In genomic region chr14:76870146-76870545, GRCh38 we compare ENCODE assay signal across 12 cellular contexts. TPM values are rescaled to one million over a fixed set of nuclear protein-coding genes. Genes with fewer than 3 reads are reported as not detected.
DNase-seq lines count a peak whose midpoint lies in the region; ATAC-seq and TF ChIP-seq lines count a peak whose summit lies in the region.
"Had no signal": no experiment of that assay in that cellular context is flagged by ENCODE, and none has a peak within 500 bp of the region (broad histone marks: within the 10 kb centered on the region; RNA-seq: fewer than 3 reads in every experiment).

No MANE protein-coding gene starts in this region.

- H3K27ac ChIP-seq in GM23338 (ENCODE audit: low read depth): no peak overlapping the region
- H3K27ac ChIP-seq in RWPE2 (ENCODE audit: poor library complexity, severe bottlenecking): no peak overlapping the region
- no peak overlapping the region for H3K27ac ChIP-seq in left lung
- H3K27ac ChIP-seq: esophagus muscularis mucosa, lower lobe of right lung had no signal

- no peak overlapping the region for H2AFZ ChIP-seq in GM23338

- peak; percentile 34 for DNase-seq in COLO668 (lab: John Stamatoyannopoulos, UW; ENCODE audit: unreplicated experiment)
- peak; percentile 61 for DNase-seq in GM23338 (ENCODE audit: low spot score)
- no peak for DNase-seq in RWPE2 (ENCODE audit: low spot score)
- DNase-seq in iPS-NIHi7 (ENCODE audit: extremely low spot score): peak; percentile 45
- DNase-seq in effector memory CD8-positive, alpha-beta T cell: no peak
- no peak for DNase-seq in left lung
- DNase-seq in left ventricle myocardium superior: no peak
- DNase-seq in activated T-helper 1 cell treated with anti-CD3 and anti-CD28 coated beads, Interleukin-12 subunit alpha, Interleukin-12 subunit beta, Interleukin-2, Interleukin-4 antibody, amounts not matched to agents 30 ng/mL and 10 ng/mL and 1 ng/mL, durations not matched to agents 14 hours and 24 hours and 36 hours (ENCODE audit: low spot score): no peak
- DNase-seq: lower lobe of right lung; NCI-H446 treated with DMSO at 0.1 percent for 48 hours; stimulated activated naive CD4-positive, alpha-beta T cell treated with Interleukin-2 at 50 U/mL for 16 hours had no signal

- H3K27me3 ChIP-seq in GM23338 (ENCODE audit: insufficient read depth): no peaks in the 10 kb centered on the region
- H3K27me3 ChIP-seq in RWPE2 (ENCODE audit: insufficient read depth, poor library complexity, severe bottlenecking): no peaks in the 10 kb centered on the region
- no peaks in the 10 kb centered on the region for H3K27me3 ChIP-seq in left lung

- H3K36me3 Mint-ChIP-seq in GM23338 (ENCODE audit: low read depth): no peaks in the 10 kb centered on the region
- no peaks in the 10 kb centered on the region for H3K36me3 Mint-ChIP-seq in effector memory CD8-positive, alpha-beta T cell (ENCODE audit: insufficient read depth)
- no peaks in the 10 kb centered on the region for H3K36me3 Mint-ChIP-seq in activated T-helper 1 cell treated with anti-CD3 and anti-CD28 coated beads, Interleukin-12 subunit alpha, Interleukin-12 subunit beta, Interleukin-2, Interleukin-4 antibody, amounts not matched to agents 30 ng/mL and 10 ng/mL and 1 ng/mL, durations not matched to agents 14 hours and 24 hours and 36 hours (ENCODE audit: low read depth)

- H3K4me2 ChIP-seq in GM23338: no peak overlapping the region

- H4K20me1 ChIP-seq in GM23338 (replicated peaks; ENCODE audit: insufficient read depth): no peaks in the 10 kb centered on the region

- TF ChIP-seq CTCF in GM23338 (conservative IDR thresholded peaks at IDR 0.05; ENCODE audit: low read depth in 2 of 2) (peak; percentile 55 to 65), RWPE2 (IDR thresholded peaks at IDR 0.05; ENCODE audit: poor library complexity, severe bottlenecking) (peak; percentile 22), left lung (IDR thresholded peaks at IDR 0.05) (no peak)

- no peak overlapping the region for H3K4me3 Mint-ChIP-seq in GM23338
- no peak overlapping the region for H3K4me3 Mint-ChIP-seq in effector memory CD8-positive, alpha-beta T cell
- no peak overlapping the region for H3K4me3 Mint-ChIP-seq in activated T-helper 1 cell treated with anti-CD3 and anti-CD28 coated beads, Interleukin-12 subunit alpha, Interleukin-12 subunit beta, Interleukin-2, Interleukin-4 antibody, amounts not matched to agents 30 ng/mL and 10 ng/mL and 1 ng/mL, durations not matched to agents 14 hours and 24 hours and 36 hours

- H3K27me3 Mint-ChIP-seq in GM23338 (ENCODE audit: insufficient read depth, low read depth, poor library complexity): peaks cover 8% of the 10 kb centered on the region
- peaks cover 38 to 59% of the 10 kb centered on the region in 2 donors for H3K27me3 Mint-ChIP-seq in effector memory CD8-positive, alpha-beta T cell
- H3K27me3 Mint-ChIP-seq in activated T-helper 1 cell treated with anti-CD3 and anti-CD28 coated beads, Interleukin-12 subunit alpha, Interleukin-12 subunit beta, Interleukin-2, Interleukin-4 antibody, amounts not matched to agents 30 ng/mL and 10 ng/mL and 1 ng/mL, durations not matched to agents 14 hours and 24 hours and 36 hours (ENCODE audit: insufficient read depth): peaks cover 4% of the 10 kb centered on the region

- H3K79me2 ChIP-seq in GM23338 (replicated peaks; ENCODE audit: insufficient read depth): no peaks in the 10 kb centered on the region

- peaks cover 9% of the 10 kb centered on the region for H3K4me1 Mint-ChIP-seq in GM23338
- H3K4me1 Mint-ChIP-seq in effector memory CD8-positive, alpha-beta T cell (ENCODE audit: low read depth in 2 of 2): peaks cover 5 to 7% of the 10 kb centered on the region in 2 donors
- H3K4me1 Mint-ChIP-seq in activated T-helper 1 cell treated with anti-CD3 and anti-CD28 coated beads, Interleukin-12 subunit alpha, Interleukin-12 subunit beta, Interleukin-2, Interleukin-4 antibody, amounts not matched to agents 30 ng/mL and 10 ng/mL and 1 ng/mL, durations not matched to agents 14 hours and 24 hours and 36 hours (ENCODE audit: low read depth): peaks cover 8% of the 10 kb centered on the region

- H3K9me3 Mint-ChIP-seq in GM23338: peaks cover 2% of the 10 kb centered on the region; the same call in 2 of the 3 replicates
- no peaks in the 10 kb centered on the region for H3K9me3 Mint-ChIP-seq in effector memory CD8-positive, alpha-beta T cell
- no peaks in the 10 kb centered on the region for H3K9me3 Mint-ChIP-seq in activated T-helper 1 cell treated with anti-CD3 and anti-CD28 coated beads, Interleukin-12 subunit alpha, Interleukin-12 subunit beta, Interleukin-2, Interleukin-4 antibody, amounts not matched to agents 30 ng/mL and 10 ng/mL and 1 ng/mL, durations not matched to agents 14 hours and 24 hours and 36 hours

- H3F3A ChIP-seq in GM23338 (replicated peaks; ENCODE audit: low read depth): no peaks in the 10 kb centered on the region

- no peaks in the 10 kb centered on the region for H3K36me3 ChIP-seq in GM23338 (ENCODE audit: insufficient read depth)
- H3K36me3 ChIP-seq in RWPE2 (ENCODE audit: low read depth): no peaks in the 10 kb centered on the region
- no peaks in the 10 kb centered on the region for H3K36me3 ChIP-seq in left lung
- H3K36me3 ChIP-seq: esophagus muscularis mucosa, lower lobe of right lung had no signal

- no peaks in the 10 kb centered on the region for H3K9me3 ChIP-seq in RWPE2 (ENCODE audit: severe bottlenecking)
- H3K9me3 ChIP-seq in left lung: no peaks in the 10 kb centered on the region
- H3K9me3 ChIP-seq: esophagus muscularis mucosa, lower lobe of right lung had no signal

- no peak overlapping the region for H3K27ac Mint-ChIP-seq in GM23338
- H3K27ac Mint-ChIP-seq in effector memory CD8-positive, alpha-beta T cell: no peak overlapping the region
- H3K27ac Mint-ChIP-seq in activated T-helper 1 cell treated with anti-CD3 and anti-CD28 coated beads, Interleukin-12 subunit alpha, Interleukin-12 subunit beta, Interleukin-2, Interleukin-4 antibody, amounts not matched to agents 30 ng/mL and 10 ng/mL and 1 ng/mL, durations not matched to agents 14 hours and 24 hours and 36 hours: no peak overlapping the region

- H3K4me1 ChIP-seq in GM23338 (ENCODE audit: insufficient read depth): peaks cover 3% of the 10 kb centered on the region; the same call in 1 of the 2 replicates
- H3K4me1 ChIP-seq in RWPE2 (ENCODE audit: insufficient read depth, poor library complexity, severe bottlenecking): no peaks in the 10 kb centered on the region
- peaks cover 7 to 40% of the 10 kb centered on the region in 2 donors for H3K4me1 ChIP-seq in left lung

- intact Hi-C loops in left lung (cut with DNase I) (loop anchor here in 1 of 2 donors (10.0 kb wide), 1 partner anchor 195 kb away; no protein-coding TSS in a partner anchor), left ventricle myocardium superior (cut with micrococcal nuclease) (loop anchor here (5.0 to 10.0 kb wide), 2 partner anchors 202 to 445 kb away; no protein-coding TSS in a partner anchor)
- intact Hi-C loops in activated T-helper 1 cell treated with anti-CD3 and anti-CD28 coated beads, Interleukin-12 subunit alpha, Interleukin-12 subunit beta, Interleukin-2, Interleukin-4 antibody, amounts not matched to agents 30 ng/mL and 10 ng/mL and 1 ng/mL, durations not matched to agents 14 hours and 24 hours and 36 hours (cut with micrococcal nuclease): loop anchor here (10.0 kb wide), 1 partner anchor 445 kb away; no protein-coding TSS in a partner anchor

- peak; percentile 24 for ATAC-seq in GM23338
- ATAC-seq in RWPE2 (ENCODE audit: low read depth): no peak
- no peak for ATAC-seq in effector memory CD8-positive, alpha-beta T cell (replicated peaks)
- ATAC-seq in left lung: no peak
- ATAC-seq in left ventricle myocardium superior: no peak
- ATAC-seq: lower lobe of right lung had no signal

- H3K9me2 ChIP-seq in GM23338 (ENCODE audit: insufficient read depth): no peaks in the 10 kb centered on the region

- H3K4me3 ChIP-seq in GM23338 (no peak overlapping the region), RWPE2 (ENCODE audit: severe bottlenecking) (no peak overlapping the region), left lung (no peak overlapping the region)
- H3K4me3 ChIP-seq: esophagus muscularis mucosa, lower lobe of right lung had no signal

TF ChIP-seq in GM23338, 12 proteins besides CTCF, POLR2A, EP300 and RAD21 (continues in another document):
- no peak for TF ChIP-seq CREB1 (CRISPR knock-in tag; IDR thresholded peaks at IDR 0.05; ENCODE audit: low read depth)
- TF ChIP-seq STAT1 (IDR thresholded peaks at IDR 0.05; ENCODE audit: unreplicated experiment): no peak
- TF ChIP-seq NANOG (IDR thresholded peaks at IDR 0.05; ENCODE audit: borderline replicate concordance): no peak
- TF ChIP-seq EZH2 (IDR thresholded peaks at IDR 0.05; ENCODE audit: low read depth, unreplicated experiment): no peak
- TF ChIP-seq, protein P1, sequence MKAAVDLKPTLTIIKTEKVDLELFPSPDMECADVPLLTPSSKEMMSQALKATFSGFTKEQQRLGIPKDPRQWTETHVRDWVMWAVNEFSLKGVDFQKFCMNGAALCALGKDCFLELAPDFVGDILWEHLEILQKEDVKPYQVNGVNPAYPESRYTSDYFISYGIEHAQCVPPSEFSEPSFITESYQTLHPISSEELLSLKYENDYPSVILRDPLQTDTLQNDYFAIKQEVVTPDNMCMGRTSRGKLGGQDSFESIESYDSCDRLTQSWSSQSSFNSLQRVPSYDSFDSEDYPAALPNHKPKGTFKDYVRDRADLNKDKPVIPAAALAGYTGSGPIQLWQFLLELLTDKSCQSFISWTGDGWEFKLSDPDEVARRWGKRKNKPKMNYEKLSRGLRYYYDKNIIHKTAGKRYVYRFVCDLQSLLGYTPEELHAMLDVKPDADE (IDR thresholded peaks at IDR 0.05): no peak
- TF ChIP-seq JUNB (IDR thresholded peaks at IDR 0.05; ENCODE audit: unreplicated experiment): no peak
- no peak for TF ChIP-seq EZH2phosphoT487 (IDR thresholded peaks at IDR 0.05; ENCODE audit: unreplicated experiment)
- no peak for TF ChIP-seq POLR2AphosphoS5 (IDR thresholded peaks at IDR 0.05; ENCODE audit: low read depth)
- no peak for TF ChIP-seq ZNF114 (CRISPR knock-in tag; IDR thresholded peaks at IDR 0.05)

RNA-seq across cellular contexts. Expression of gene LRRC74A, which starts 43.9 kb away (rescaled TPM):
- total RNA-seq in GM23338 (2014; rRNA removed; shearing (Covaris generic)): not detected in 2 replicates
- polyA plus RNA-seq in GM23338 (2016; fragmentation: Nextera tagmentation; extraction: Ambion mirVana): not detected in 2 replicates
- total RNA-seq in left lung (not detected), left ventricle myocardium superior (not detected)
- not detected in 2 replicates for total RNA-seq in activated T-helper 1 cell treated with anti-CD3 and anti-CD28 coated beads, Interleukin-12 subunit alpha, Interleukin-12 subunit beta, Interleukin-2, Interleukin-4 antibody, amounts not matched to agents 30 ng/mL and 10 ng/mL and 1 ng/mL, durations not matched to agents 14 hours and 24 hours and 36 hours
- total RNA-seq: esophagus muscularis mucosa, lower lobe of right lung had no signal

RNA-seq across cellular contexts. Expression of gene ANGEL1, which starts 57.5 kb away (rescaled TPM):
- total RNA-seq in GM23338 (2014; rRNA removed; shearing (Covaris generic)): 22.2 and 31.6 TPM in 2 replicates
- 4.6 and 5.3 TPM in 2 replicates for polyA plus RNA-seq in GM23338 (2016; fragmentation: Nextera tagmentation; extraction: Ambion mirVana)
- 10 to 100 TPM; 18.9 to 21.3 TPM for total RNA-seq in left lung
- total RNA-seq in left ventricle myocardium superior: 11.2 TPM
- 14.1 and 14.8 TPM in 2 replicates for total RNA-seq in activated T-helper 1 cell treated with anti-CD3 and anti-CD28 coated beads, Interleukin-12 subunit alpha, Interleukin-12 subunit beta, Interleukin-2, Interleukin-4 antibody, amounts not matched to agents 30 ng/mL and 10 ng/mL and 1 ng/mL, durations not matched to agents 14 hours and 24 hours and 36 hours

Comparison
In these comparisons a context has a peak if more than half of its experiments do, and no peak if none do; other contexts are left out.
1. DNase-seq: peak in COLO668 (single experiment), GM23338 (single experiment) and iPS-NIHi7 (single experiment); none in RWPE2 (single experiment), effector memory CD8-positive, alpha-beta T cell (0 of 3), left lung (0 of 2), left ventricle myocardium superior (single experiment) and activated T-helper 1 cell treated with anti-CD3 and anti-CD28 coated beads, Interleukin-12 subunit alpha, Interleukin-12 subunit beta, Interleukin-2, Interleukin-4 antibody, amounts not matched to agents 30 ng/mL and 10 ng/mL and 1 ng/mL, durations not matched to agents 14 hours and 24 hours and 36 hours (single experiment).
2. CTCF ChIP-seq: peak in GM23338 (2 of 2) and RWPE2 (single experiment); none in left lung (0 of 2).